In the genomic region with DNA sequence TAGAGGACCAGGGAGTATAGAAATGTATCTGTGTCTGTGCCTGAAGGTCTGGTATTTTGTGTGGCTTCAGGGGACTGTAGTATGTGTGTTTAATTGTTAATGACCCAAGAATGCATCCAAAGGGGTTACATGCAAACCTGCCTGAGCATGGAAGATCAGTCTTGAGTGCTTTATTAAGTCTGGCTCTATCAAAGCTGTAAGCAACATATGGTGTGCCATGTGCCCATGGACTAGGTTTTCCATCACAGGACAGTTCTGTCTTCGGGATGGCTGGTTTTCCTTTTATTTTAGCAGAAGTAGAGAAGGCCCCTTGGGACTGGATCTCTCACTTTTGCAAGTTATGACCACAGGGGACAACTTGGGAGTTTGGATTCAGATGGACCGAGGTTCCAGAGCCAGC, we compare ENCODE assay signal across 27 cellular contexts. TPM values are rescaled to one million over a fixed set of nuclear protein-coding genes. Genes with fewer than 3 reads are reported as not detected.
"Had no signal": no experiment of that assay in that cellular context is flagged by ENCODE, and none has a peak within 500 bp of the region (broad histone marks: within the 10 kb centered on the region; RNA-seq: fewer than 3 reads in every experiment).

No MANE protein-coding gene starts in this region.

- DNase-seq: effector memory CD8-positive, alpha-beta T cell; foreskin fibroblast; kidney; left cardiac atrium; left ventricle myocardium inferior; lower lobe of right lung; midbrain; naive thymus-derived CD4-positive, alpha-beta T cell; posterior cingulate gyrus; right cardiac atrium; spleen; stimulated activated CD4-positive, alpha-beta T cell treated with anti-CD3 and anti-CD28 coated beads, Interleukin-15, amount 100 ng/mL, for 24 hours; stimulated activated CD4-positive, alpha-beta T cell treated with anti-CD3 and anti-CD28 coated beads, Interleukin-1b, Interleukin-23, amount 100 ng/mL, for 48 hours; stimulated activated CD4-positive, alpha-beta T cell treated with anti-CD3 and anti-CD28 coated beads, Interleukin-4, amount 100 ng/mL, for 24 hours; stimulated activated naive CD8-positive, alpha-beta T cell treated with anti-CD3 and anti-CD28 coated beads, Interleukin-15, amount 100 ng/mL, for 72 hours; testis; transverse colon had no signal

- H3K4me1 Mint-ChIP-seq: central memory CD8-positive, alpha-beta T cell; memory B cell; naive thymus-derived CD4-positive, alpha-beta T cell; stimulated activated memory B cell treated with anti-CD40 and anti-IgM and Interleukin-4, amounts not matched to agents 10 μg/mL and 1 μg/mL and 100 μg/mL, for 72 hours; stimulated activated naive CD8-positive, alpha-beta T cell treated with anti-CD3 and anti-CD28 coated beads, Interleukin-15, amount 100 ng/mL, for 72 hours had no signal

- H3K36me3 Mint-ChIP-seq: memory B cell; naive thymus-derived CD4-positive, alpha-beta T cell; stimulated activated memory B cell treated with anti-CD40 and anti-IgM and Interleukin-4, amounts not matched to agents 10 μg/mL and 1 μg/mL and 100 μg/mL, for 72 hours had no signal

- H3K4me3 Mint-ChIP-seq: central memory CD8-positive, alpha-beta T cell; dendritic cell treated with granulocyte-macrophage colony-stimulating factor and Interleukin-4, amounts not matched to agents 40 ng/mL and 50 ng/mL, for 4 days; effector memory CD8-positive, alpha-beta T cell; memory B cell; naive thymus-derived CD4-positive, alpha-beta T cell; stimulated activated memory B cell treated with anti-CD40 and anti-IgM and Interleukin-4, amounts not matched to agents 10 μg/mL and 1 μg/mL and 100 μg/mL, for 72 hours; stimulated activated naive CD8-positive, alpha-beta T cell treated with anti-CD3 and anti-CD28 coated beads, Interleukin-15, amount 100 ng/mL, for 72 hours had no signal

- H3K9me3 ChIP-seq: esophagus muscularis mucosa, left ventricle myocardium inferior, lower lobe of right lung, neutrophil, testis, transverse colon had no signal

- H3K4me3 ChIP-seq: esophagus muscularis mucosa, hepatocyte, left ventricle myocardium inferior, lower lobe of right lung, spleen, testis, transverse colon had no signal

- H3K4me1 ChIP-seq: lower lobe of right lung, spleen, testis, transverse colon had no signal

- FAIRE-seq: colon, kidney had no signal

- H3K27me3 ChIP-seq: hepatocyte, neutrophil, spleen, testis, transverse colon had no signal

- H3K27ac ChIP-seq: epithelial cell of prostate, esophagus muscularis mucosa, hepatocyte, left ventricle myocardium inferior, lower lobe of right lung, neutrophil, spleen, testis, transverse colon had no signal

- H3K27me3 Mint-ChIP-seq: central memory CD8-positive, alpha-beta T cell; dendritic cell treated with granulocyte-macrophage colony-stimulating factor and Interleukin-4, amounts not matched to agents 40 ng/mL and 50 ng/mL, for 4 days; effector memory CD8-positive, alpha-beta T cell; memory B cell; naive thymus-derived CD4-positive, alpha-beta T cell; stimulated activated memory B cell treated with anti-CD40 and anti-IgM and Interleukin-4, amounts not matched to agents 10 μg/mL and 1 μg/mL and 100 μg/mL, for 72 hours; stimulated activated naive CD8-positive, alpha-beta T cell treated with anti-CD3 and anti-CD28 coated beads, Interleukin-15, amount 100 ng/mL, for 72 hours had no signal

- H3K9me3 Mint-ChIP-seq: dendritic cell treated with granulocyte-macrophage colony-stimulating factor and Interleukin-4, amounts not matched to agents 40 ng/mL and 50 ng/mL, for 4 days had no signal

- ATAC-seq: effector memory CD8-positive, alpha-beta T cell; left cardiac atrium; lower lobe of right lung; naive thymus-derived CD4-positive, alpha-beta T cell; right cardiac atrium; stimulated activated memory B cell treated with anti-CD40 and anti-IgM and Interleukin-4, amounts not matched to agents 10 μg/mL and 1 μg/mL and 100 μg/mL, for 72 hours; stimulated activated naive CD8-positive, alpha-beta T cell treated with anti-CD3 and anti-CD28 coated beads, Interleukin-15, amount 100 ng/mL, for 72 hours had no signal

- H3K27ac Mint-ChIP-seq: dendritic cell treated with granulocyte-macrophage colony-stimulating factor and Interleukin-4, amounts not matched to agents 40 ng/mL and 50 ng/mL, for 4 days; effector memory CD8-positive, alpha-beta T cell; memory B cell; naive thymus-derived CD4-positive, alpha-beta T cell; stimulated activated memory B cell treated with anti-CD40 and anti-IgM and Interleukin-4, amounts not matched to agents 10 μg/mL and 1 μg/mL and 100 μg/mL, for 72 hours; stimulated activated naive CD8-positive, alpha-beta T cell treated with anti-CD3 and anti-CD28 coated beads, Interleukin-15, amount 100 ng/mL, for 72 hours had no signal

- H3K36me3 ChIP-seq: esophagus muscularis mucosa, left ventricle myocardium inferior, lower lobe of right lung, neutrophil, spleen, transverse colon had no signal

RNA-seq across cellular contexts. Expression of a gene that starts 18.2 kb away (rescaled TPM):
- total RNA-seq: esophagus muscularis mucosa; lower lobe of right lung; naive thymus-derived CD4-positive, alpha-beta T cell; osteoblast; spleen had no signal
